Comparison of ENCODE assay signal across 1 cellular context in the genomic region with DNA sequence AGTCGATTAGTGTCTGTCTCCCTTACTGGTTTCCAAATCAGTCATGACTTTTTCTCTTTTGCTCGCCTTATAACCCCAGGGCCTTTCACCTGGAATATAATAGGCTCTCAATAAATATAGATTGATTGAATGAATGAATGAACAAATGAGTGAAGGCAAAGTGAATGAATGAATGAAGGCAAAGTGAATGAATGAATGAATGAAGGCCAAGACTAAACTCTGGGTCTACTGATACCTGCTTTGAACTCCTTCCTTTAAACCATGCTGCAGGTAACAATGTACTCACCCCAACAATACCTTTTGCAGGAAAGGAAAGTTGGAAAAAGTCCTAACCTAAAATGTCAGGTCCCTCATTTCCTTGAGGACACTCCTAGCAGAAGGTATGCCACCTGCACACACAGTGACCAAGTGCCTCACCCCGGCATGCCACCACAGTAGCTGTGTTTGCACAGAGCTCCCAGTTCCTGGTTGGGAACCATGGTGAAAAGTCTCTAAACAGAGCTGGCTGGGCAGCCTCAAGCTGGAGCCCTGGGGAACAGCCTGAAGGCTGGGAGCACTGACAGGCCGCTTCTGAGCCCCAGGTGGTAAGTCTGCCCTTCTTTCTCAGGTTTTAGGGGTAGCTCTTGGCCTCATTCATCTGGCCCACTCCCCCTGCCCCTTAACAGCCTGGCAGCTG.
TF ChIP-seq lines count a peak whose summit lies in the region.

No MANE protein-coding gene starts in this region.

TF ChIP-seq in GM23338, 12 proteins besides CTCF, POLR2A, EP300 and RAD21 (continued from another document):
- TF ChIP-seq, protein P1, sequence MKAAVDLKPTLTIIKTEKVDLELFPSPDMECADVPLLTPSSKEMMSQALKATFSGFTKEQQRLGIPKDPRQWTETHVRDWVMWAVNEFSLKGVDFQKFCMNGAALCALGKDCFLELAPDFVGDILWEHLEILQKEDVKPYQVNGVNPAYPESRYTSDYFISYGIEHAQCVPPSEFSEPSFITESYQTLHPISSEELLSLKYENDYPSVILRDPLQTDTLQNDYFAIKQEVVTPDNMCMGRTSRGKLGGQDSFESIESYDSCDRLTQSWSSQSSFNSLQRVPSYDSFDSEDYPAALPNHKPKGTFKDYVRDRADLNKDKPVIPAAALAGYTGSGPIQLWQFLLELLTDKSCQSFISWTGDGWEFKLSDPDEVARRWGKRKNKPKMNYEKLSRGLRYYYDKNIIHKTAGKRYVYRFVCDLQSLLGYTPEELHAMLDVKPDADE (IDR thresholded peaks at IDR 0.05): no peak
- TF ChIP-seq POLR2AphosphoS5 (IDR thresholded peaks at IDR 0.05; ENCODE audit: low read depth): no peak
- TF ChIP-seq, protein P2, sequence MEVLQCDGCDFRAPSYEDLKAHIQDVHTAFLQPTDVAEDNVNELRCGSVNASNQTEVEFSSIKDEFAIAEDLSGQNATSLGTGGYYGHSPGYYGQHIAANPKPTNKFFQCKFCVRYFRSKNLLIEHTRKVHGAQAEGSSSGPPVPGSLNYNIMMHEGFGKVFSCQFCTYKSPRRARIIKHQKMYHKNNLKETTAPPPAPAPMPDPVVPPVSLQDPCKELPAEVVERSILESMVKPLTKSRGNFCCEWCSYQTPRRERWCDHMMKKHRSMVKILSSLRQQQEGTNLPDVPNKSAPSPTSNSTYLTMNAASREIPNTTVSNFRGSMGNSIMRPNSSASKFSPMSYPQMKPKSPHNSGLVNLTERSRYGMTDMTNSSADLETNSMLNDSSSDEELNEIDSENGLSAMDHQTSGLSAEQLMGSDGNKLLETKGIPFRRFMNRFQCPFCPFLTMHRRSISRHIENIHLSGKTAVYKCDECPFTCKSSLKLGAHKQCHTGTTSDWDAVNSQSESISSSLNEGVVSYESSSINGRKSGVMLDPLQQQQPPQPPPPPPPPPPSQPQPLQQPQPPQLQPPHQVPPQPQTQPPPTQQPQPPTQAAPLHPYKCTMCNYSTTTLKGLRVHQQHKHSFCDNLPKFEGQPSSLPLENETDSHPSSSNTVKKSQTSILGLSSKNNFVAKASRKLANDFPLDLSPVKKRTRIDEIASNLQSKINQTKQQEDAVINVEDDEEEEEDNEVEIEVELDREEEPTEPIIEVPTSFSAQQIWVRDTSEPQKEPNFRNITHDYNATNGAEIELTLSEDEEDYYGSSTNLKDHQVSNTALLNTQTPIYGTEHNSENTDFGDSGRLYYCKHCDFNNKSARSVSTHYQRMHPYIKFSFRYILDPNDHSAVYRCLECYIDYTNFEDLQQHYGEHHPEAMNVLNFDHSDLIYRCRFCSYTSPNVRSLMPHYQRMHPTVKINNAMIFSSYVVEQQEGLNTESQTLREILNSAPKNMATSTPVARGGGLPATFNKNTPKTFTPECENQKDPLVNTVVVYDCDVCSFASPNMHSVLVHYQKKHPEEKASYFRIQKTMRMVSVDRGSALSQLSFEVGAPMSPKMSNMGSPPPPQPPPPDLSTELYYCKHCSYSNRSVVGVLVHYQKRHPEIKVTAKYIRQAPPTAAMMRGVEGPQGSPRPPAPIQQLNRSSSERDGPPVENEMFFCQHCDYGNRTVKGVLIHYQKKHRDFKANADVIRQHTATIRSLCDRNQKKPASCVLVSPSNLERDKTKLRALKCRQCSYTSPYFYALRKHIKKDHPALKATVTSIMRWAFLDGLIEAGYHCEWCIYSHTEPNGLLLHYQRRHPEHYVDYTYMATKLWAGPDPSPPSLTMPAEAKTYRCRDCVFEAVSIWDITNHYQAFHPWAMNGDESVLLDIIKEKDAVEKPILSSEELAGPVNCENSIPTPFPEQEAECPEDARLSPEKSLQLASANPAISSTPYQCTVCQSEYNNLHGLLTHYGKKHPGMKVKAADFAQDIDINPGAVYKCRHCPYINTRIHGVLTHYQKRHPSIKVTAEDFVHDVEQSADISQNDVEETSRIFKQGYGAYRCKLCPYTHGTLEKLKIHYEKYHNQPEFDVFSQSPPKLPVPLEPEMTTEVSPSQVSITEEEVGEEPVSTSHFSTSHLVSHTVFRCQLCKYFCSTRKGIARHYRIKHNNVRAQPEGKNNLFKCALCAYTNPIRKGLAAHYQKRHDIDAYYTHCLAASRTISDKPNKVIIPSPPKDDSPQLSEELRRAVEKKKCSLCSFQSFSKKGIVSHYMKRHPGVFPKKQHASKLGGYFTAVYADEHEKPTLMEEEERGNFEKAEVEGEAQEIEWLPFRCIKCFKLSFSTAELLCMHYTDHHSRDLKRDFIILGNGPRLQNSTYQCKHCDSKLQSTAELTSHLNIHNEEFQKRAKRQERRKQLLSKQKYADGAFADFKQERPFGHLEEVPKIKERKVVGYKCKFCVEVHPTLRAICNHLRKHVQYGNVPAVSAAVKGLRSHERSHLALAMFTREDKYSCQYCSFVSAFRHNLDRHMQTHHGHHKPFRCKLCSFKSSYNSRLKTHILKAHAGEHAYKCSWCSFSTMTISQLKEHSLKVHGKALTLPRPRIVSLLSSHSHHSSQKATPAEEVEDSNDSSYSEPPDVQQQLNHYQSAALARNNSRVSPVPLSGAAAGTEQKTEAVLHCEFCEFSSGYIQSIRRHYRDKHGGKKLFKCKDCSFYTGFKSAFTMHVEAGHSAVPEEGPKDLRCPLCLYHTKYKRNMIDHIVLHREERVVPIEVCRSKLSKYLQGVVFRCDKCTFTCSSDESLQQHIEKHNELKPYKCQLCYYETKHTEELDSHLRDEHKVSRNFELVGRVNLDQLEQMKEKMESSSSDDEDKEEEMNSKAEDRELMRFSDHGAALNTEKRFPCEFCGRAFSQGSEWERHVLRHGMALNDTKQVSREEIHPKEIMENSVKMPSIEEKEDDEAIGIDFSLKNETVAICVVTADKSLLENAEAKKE (CRISPR knock-in tag; IDR thresholded peaks at IDR 0.05): no peak
- TF ChIP-seq CREB1 (CRISPR knock-in tag; IDR thresholded peaks at IDR 0.05; ENCODE audit: low read depth): no peak
- no peak for TF ChIP-seq ZNF331 (CRISPR knock-in tag; IDR thresholded peaks at IDR 0.05; ENCODE audit: low read depth)
- TF ChIP-seq, protein P3, sequence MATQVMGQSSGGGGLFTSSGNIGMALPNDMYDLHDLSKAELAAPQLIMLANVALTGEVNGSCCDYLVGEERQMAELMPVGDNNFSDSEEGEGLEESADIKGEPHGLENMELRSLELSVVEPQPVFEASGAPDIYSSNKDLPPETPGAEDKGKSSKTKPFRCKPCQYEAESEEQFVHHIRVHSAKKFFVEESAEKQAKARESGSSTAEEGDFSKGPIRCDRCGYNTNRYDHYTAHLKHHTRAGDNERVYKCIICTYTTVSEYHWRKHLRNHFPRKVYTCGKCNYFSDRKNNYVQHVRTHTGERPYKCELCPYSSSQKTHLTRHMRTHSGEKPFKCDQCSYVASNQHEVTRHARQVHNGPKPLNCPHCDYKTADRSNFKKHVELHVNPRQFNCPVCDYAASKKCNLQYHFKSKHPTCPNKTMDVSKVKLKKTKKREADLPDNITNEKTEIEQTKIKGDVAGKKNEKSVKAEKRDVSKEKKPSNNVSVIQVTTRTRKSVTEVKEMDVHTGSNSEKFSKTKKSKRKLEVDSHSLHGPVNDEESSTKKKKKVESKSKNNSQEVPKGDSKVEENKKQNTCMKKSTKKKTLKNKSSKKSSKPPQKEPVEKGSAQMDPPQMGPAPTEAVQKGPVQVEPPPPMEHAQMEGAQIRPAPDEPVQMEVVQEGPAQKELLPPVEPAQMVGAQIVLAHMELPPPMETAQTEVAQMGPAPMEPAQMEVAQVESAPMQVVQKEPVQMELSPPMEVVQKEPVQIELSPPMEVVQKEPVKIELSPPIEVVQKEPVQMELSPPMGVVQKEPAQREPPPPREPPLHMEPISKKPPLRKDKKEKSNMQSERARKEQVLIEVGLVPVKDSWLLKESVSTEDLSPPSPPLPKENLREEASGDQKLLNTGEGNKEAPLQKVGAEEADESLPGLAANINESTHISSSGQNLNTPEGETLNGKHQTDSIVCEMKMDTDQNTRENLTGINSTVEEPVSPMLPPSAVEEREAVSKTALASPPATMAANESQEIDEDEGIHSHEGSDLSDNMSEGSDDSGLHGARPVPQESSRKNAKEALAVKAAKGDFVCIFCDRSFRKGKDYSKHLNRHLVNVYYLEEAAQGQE (IDR thresholded peaks at IDR 0.05; ENCODE audit: unreplicated experiment): no peak
- no peak for TF ChIP-seq JUNB (IDR thresholded peaks at IDR 0.05; ENCODE audit: unreplicated experiment)
- TF ChIP-seq EZH2 (IDR thresholded peaks at IDR 0.05; ENCODE audit: low read depth, unreplicated experiment): no peak
- no peak for TF ChIP-seq ZNF114 (CRISPR knock-in tag; IDR thresholded peaks at IDR 0.05)
